Comparison of ENCODE assay signal across 1 cellular context in the genomic region with DNA sequence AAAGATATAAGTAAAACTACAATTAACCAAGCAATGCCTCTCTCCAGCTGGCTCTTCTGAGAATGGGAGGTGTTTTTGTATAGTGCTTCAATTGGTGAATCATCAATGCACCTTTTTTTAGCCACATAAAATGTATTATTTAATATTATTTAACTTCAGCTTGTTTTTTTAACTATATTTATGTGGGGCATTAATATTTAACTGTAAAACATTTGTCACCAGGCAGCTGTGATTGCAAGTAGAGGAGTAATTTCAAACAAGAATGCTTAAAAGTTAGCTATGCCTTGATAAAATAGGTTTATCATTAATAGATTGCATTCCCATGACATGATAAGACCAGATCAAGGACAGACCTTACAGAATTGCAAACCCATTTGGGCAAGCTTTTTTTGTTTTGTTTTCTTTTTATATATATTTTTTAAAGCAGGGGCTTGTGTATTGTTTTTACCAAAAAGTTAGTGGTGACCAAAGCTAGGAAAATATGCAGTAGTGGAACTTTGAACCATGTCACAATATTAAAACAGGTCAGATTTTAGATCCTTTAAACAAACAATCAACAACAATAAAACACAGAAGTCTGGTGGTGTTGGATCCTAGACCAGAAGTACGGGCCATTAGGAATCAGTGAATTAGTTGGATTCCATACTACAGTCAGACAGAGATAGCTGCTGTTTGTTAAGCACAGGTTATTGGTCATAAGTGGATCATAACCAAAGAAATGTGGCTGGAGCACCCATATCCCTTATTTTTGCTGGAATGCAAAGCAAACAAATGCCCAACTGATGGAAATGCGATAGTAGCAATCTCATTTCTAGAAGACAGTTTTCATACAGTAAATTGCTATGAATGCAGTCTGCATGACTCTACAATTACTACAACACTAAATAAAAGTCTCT.
A peak's percentile ranks its signal among the peaks of the same experiment; 100 is the strongest.
TF ChIP-seq lines count a peak whose summit lies in the region.

No MANE protein-coding gene starts in this region.

TF ChIP-seq in K562, 482 proteins besides CTCF, POLR2A, EP300 and RAD21:
- TF ChIP-seq ZNF274 (IDR thresholded peaks at IDR 0.05; ENCODE audit: borderline replicate concordance, low read depth, low read length) (no peak), BRD9 (IDR thresholded peaks at IDR 0.05; ENCODE audit: low read depth, partially characterized antibody) (no peak), FOXM1 (IDR thresholded peaks at IDR 0.05; ENCODE audit: low read depth) (no peak), FOXM1 (CRISPR knock-in tag; IDR thresholded peaks at IDR 0.05; ENCODE audit: low read depth) (no peak), SNRNP70 (optimal IDR thresholded peaks at IDR 0.05; ENCODE audit: low read depth, low read length) (no peak), ZNF395 (CRISPR knock-in tag; IDR thresholded peaks at IDR 0.05) (no peak), TCFL5 (CRISPR knock-in tag; conservative IDR thresholded peaks at IDR 0.05) (no peak), EZH2 (IDR thresholded peaks at IDR 0.05; ENCODE audit: borderline replicate concordance, low read depth, low read length) (no peak), POLR2H (tag; IDR thresholded peaks at IDR 0.05; ENCODE audit: low read depth) (0 out of 2 replicates have a peak, but pooled peaks have one; percentile 28), ID3 (CRISPR knock-in tag; IDR thresholded peaks at IDR 0.05) (no peak), ID3 (tag; IDR thresholded peaks at IDR 0.05) (no peak), HMBOX1 (IDR thresholded peaks at IDR 0.05) (peak; percentile 52; the same call in 1 of the 2 replicates), ADNP (tag; IDR thresholded peaks at IDR 0.05) (0 out of 2 replicates have a peak, but pooled peaks have one; percentile 7)
- TF ChIP-seq, protein P1, sequence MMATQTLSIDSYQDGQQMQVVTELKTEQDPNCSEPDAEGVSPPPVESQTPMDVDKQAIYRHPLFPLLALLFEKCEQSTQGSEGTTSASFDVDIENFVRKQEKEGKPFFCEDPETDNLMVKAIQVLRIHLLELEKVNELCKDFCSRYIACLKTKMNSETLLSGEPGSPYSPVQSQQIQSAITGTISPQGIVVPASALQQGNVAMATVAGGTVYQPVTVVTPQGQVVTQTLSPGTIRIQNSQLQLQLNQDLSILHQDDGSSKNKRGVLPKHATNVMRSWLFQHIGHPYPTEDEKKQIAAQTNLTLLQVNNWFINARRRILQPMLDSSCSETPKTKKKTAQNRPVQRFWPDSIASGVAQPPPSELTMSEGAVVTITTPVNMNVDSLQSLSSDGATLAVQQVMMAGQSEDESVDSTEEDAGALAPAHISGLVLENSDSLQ (IDR thresholded peaks at IDR 0.05): no peak
- TF ChIP-seq, protein P2, sequence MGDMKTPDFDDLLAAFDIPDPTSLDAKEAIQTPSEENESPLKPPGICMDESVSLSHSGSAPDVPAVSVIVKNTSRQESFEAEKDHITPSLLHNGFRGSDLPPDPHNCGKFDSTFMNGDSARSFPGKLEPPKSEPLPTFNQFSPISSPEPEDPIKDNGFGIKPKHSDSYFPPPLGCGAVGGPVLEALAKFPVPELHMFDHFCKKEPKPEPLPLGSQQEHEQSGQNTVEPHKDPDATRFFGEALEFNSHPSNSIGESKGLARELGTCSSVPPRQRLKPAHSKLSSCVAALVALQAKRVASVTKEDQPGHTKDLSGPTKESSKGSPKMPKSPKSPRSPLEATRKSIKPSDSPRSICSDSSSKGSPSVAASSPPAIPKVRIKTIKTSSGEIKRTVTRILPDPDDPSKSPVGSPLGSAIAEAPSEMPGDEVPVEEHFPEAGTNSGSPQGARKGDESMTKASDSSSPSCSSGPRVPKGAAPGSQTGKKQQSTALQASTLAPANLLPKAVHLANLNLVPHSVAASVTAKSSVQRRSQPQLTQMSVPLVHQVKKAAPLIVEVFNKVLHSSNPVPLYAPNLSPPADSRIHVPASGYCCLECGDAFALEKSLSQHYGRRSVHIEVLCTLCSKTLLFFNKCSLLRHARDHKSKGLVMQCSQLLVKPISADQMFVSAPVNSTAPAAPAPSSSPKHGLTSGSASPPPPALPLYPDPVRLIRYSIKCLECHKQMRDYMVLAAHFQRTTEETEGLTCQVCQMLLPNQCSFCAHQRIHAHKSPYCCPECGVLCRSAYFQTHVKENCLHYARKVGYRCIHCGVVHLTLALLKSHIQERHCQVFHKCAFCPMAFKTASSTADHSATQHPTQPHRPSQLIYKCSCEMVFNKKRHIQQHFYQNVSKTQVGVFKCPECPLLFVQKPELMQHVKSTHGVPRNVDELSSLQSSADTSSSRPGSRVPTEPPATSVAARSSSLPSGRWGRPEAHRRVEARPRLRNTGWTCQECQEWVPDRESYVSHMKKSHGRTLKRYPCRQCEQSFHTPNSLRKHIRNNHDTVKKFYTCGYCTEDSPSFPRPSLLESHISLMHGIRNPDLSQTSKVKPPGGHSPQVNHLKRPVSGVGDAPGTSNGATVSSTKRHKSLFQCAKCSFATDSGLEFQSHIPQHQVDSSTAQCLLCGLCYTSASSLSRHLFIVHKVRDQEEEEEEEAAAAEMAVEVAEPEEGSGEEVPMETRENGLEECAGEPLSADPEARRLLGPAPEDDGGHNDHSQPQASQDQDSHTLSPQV (IDR thresholded peaks at IDR 0.05): 0 out of 2 replicates have a peak, but pooled peaks have one; percentile 7
